In genomic region chr17:15436399-15437369, GRCh38 we compare ENCODE assay signal across 8 cellular contexts. TPM values are rescaled to one million over a fixed set of nuclear protein-coding genes. Genes with fewer than 3 reads are reported as not detected.
DNase-seq lines count a peak whose midpoint lies in the region; ATAC-seq and TF ChIP-seq lines count a peak whose summit lies in the region.

No MANE protein-coding gene starts in this region.

- TF ChIP-seq EP300 in ovary (IDR thresholded peaks at IDR 0.05) = no peak

- TF ChIP-seq CTCF in ovary (IDR thresholded peaks at IDR 0.05) = no peak

- no peak for ATAC-seq in GM18873 (IDR thresholded peaks at IDR 0.05; ENCODE audit: low FRiP score, unreplicated experiment)
- no peak for ATAC-seq in GM19463 (IDR thresholded peaks at IDR 0.05; ENCODE audit: unreplicated experiment)

- peaks cover 24% of the 10 kb centered on the region for H3K4me1 ChIP-seq in ovary (ENCODE audit: insufficient read depth)

- H3K4me3 ChIP-seq in ovary = no peak overlapping the region

- WGBS in ovary, 3 donors = 17 to 22% (median 22%) methylated on average over 3 of the region's 3 CpGs

- no peaks in the 10 kb centered on the region for H3K27me3 ChIP-seq in ovary

- DNase-seq in NCI-H524 (lab: John Stamatoyannopoulos, UW) (peak; percentile 20 to 40), NCI-H524 treated with DMSO at 0.1 percent for 48 hours (lab: John Stamatoyannopoulos, UW) (no peak), NCI-H1105 treated with DMSO at 0.1 percent for 48 hours (lab: John Stamatoyannopoulos, UW) (peak; percentile 70), globus pallidus (ENCODE audit: low spot score) (peak; percentile 72), ovary (peak; percentile 75 to 83 (median 77))
- DNase-seq in activated T-cell treated with anti-CD3 and anti-CD28 coated beads, Interleukin-2, amount 50 U/mL, for 1 hour = peak; percentile 18

- peak overlapping the region in 1 of 2 donors; percentile 42 for H3K27ac ChIP-seq in ovary

- H3K36me3 ChIP-seq in ovary = no peaks in the 10 kb centered on the region

- intact Hi-C loops in ovary (cut with DNase I) = no loop called here

- TF ChIP-seq POLR2A in ovary (IDR thresholded peaks at IDR 0.05) = no peak

- H3K9me3 ChIP-seq in ovary = no peaks in the 10 kb centered on the region

RNA-seq across cellular contexts. Expression of gene CDRT4, which starts 30.7 kb away (rescaled TPM):
- total RNA-seq in ovary = 10 to 100 TPM in 2 of 7 donors, 1 to 10 TPM in 5; 4.1 to 11.7 (median 7.2) TPM
- polyA plus RNA-seq in ovary = 1 to 10 TPM; 4.7 to 7.4 TPM
